19 cellular contexts compared by ENCODE assay signal in the genomic region with DNA sequence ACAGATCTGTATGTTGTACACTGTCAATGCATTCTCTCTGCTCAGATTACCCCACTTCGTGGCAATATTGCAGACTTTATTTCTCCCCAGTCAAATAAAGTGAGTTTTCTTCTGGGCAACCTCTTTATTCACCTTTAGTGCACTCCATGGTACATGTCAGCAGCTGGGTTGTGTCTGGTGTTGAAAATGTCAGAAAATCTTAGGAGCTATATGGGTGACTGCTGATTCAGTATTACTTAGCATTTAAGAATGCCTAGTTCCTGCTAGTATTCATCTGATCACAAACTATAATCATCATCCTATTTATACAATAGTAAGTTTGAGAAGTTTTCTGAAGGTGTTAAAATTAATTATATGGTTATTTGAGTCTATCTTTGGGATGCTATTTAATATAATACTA.
"Had no signal": no experiment of that assay in that cellular context is flagged by ENCODE, and none has a peak within 500 bp of the region (broad histone marks: within the 10 kb centered on the region; RNA-seq: fewer than 3 reads in every experiment).

No MANE protein-coding gene starts in this region.

- H3K9me3 ChIP-seq: gastrocnemius medialis, left lung, mucosa of descending colon, right lobe of liver, thoracic aorta, tibial nerve, upper lobe of left lung had no signal

- H3K27me3 ChIP-seq: dorsolateral prefrontal cortex, gastrocnemius medialis, left lung, right lobe of liver, tibial nerve, upper lobe of left lung had no signal

- H3K9ac ChIP-seq: parathyroid adenoma had no signal

- DNase-seq: dorsolateral prefrontal cortex; effector CD4-positive, alpha-beta T cell; foreskin fibroblast; gastrocnemius medialis; head of caudate nucleus; mesenchymal stem cell; mucosa of descending colon; naive B cell; right lobe of liver; small intestine; stimulated activated CD4-positive, alpha-beta T cell treated with anti-CD3 and anti-CD28 coated beads, Interleukin-15, amount 100 ng/mL, for 24 hours; stimulated activated CD4-positive, alpha-beta T cell treated with anti-CD3 and anti-CD28 coated beads, Interleukin-2, amount 100 ng/mL, for 48 hours; stimulated activated naive B cell treated with anti-CD40 and anti-IgM and Interleukin-4, amounts not matched to agents 10 μg/mL and 1 μg/mL and 100 μg/mL, for 72 hours; upper lobe of left lung had no signal

- H3K4me3 ChIP-seq: dorsolateral prefrontal cortex, gastrocnemius medialis, left lung, mucosa of descending colon, right lobe of liver, thoracic aorta, tibial nerve, upper lobe of left lung had no signal

- H3K4me1 ChIP-seq: gastrocnemius medialis, left lung, parathyroid adenoma, right lobe of liver, tibial nerve, upper lobe of left lung had no signal

- H3K36me3 ChIP-seq: gastrocnemius medialis, left lung, right lobe of liver, thoracic aorta, tibial nerve, upper lobe of left lung had no signal

- ATAC-seq: gastrocnemius medialis; left lung; mucosa of descending colon; natural killer cell treated with Interleukin-12 subunit alpha and Interleukin-12 subunit beta and Interleukin-15 and Interleukin-18, amount 100 ng/mL, for 72 hours; right lobe of liver; stimulated activated naive B cell treated with anti-CD40 and anti-IgM and Interleukin-4, amounts not matched to agents 10 μg/mL and 1 μg/mL and 100 μg/mL, for 72 hours had no signal
